In the genomic region with DNA sequence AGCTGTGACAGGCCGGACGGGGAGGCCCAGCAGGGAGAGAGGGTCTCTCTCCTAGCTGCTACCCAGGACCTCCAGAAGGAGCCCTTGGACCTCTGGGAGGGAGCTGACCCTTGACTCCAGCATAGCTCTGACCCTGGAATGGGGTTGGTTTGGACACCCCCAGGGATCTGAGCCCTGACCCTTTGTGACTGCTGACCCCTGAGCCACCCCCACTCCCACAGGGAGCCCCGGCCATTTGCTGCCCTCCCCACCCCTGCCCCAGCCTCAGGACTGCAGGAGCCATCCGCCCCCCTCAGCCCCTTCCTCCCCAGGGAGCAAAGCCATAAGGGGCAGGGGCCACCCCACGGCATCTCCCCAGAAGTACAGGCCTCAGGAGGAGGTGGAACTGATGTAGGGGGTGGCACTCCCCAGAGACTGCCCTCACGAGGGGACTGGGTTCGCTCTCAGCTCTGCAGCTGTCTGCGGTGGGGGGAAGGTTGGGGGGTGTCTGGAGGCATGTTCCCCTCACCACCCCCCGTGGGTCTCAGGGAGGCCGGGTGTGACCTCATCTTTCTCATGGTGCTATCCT, we compare ENCODE assay signal across 1 cellular context.
TF ChIP-seq lines count a peak whose summit lies in the region.

No MANE protein-coding gene starts in this region.

TF ChIP-seq in GM23338, 12 proteins besides CTCF, POLR2A, EP300 and RAD21 (continued from another document):
- TF ChIP-seq REST (IDR thresholded peaks at IDR 0.05; ENCODE audit: unreplicated experiment) (no peak), ZNF114 (CRISPR knock-in tag; IDR thresholded peaks at IDR 0.05) (no peak), EZH2phosphoT487 (IDR thresholded peaks at IDR 0.05; ENCODE audit: unreplicated experiment) (no peak), CREB1 (CRISPR knock-in tag; IDR thresholded peaks at IDR 0.05; ENCODE audit: low read depth) (no peak)
